Comparison of ENCODE assay signal across 9 cellular contexts in genomic region chr1:99003911-99004269, GRCh38. TPM values are rescaled to one million over a fixed set of nuclear protein-coding genes. Genes with fewer than 3 reads are reported as not detected.
A peak's percentile ranks its signal among the peaks of the same experiment; 100 is the strongest.
DNase-seq lines count a peak whose midpoint lies in the region; ATAC-seq lines count a peak whose summit lies in the region.
"Had no signal": no experiment of that assay in that cellular context is flagged by ENCODE, and none has a peak within 500 bp of the region (broad histone marks: within the 10 kb centered on the region; RNA-seq: fewer than 3 reads in every experiment).

No MANE protein-coding gene starts in this region.

- peak overlapping the region; percentile 78 for H3K4me3 ChIP-seq in iPS-11a (ENCODE audit: low read depth, low read length)
- peak overlapping the region; percentile 48 for H3K4me3 ChIP-seq in skeletal muscle cell (ENCODE audit: low read depth, low read length)

- POLR2A ChIA-PET in activated CD8-positive, alpha-beta T cell treated with anti-CD3 and anti-CD28 coated beads, Interleukin-2, amount 10 ng/mL, durations not matched to agents 7 days and 5 days (lab: Charles Lee): no interaction called here

- peaks cover 50% of the 10 kb centered on the region for H3K27me3 Mint-ChIP-seq in activated CD8-positive, alpha-beta T cell treated with anti-CD3 and anti-CD28 coated beads, Interleukin-2, amount 10 ng/mL, durations not matched to agents 7 days and 5 days (ENCODE audit: low read depth)

- peak; percentile 48 for DNase-seq in activated CD8-positive, alpha-beta memory T cell treated with anti-CD3 and anti-CD28 coated beads, Interleukin-2, amount 50 U/mL, for 48 hours
- no peak for DNase-seq in activated CD8-positive, alpha-beta memory T cell treated with anti-CD3 and anti-CD28 coated beads, Interleukin-2, amount 50 U/mL, for 4 hours
- DNase-seq in activated CD8-positive, alpha-beta T cell treated with anti-CD3 and anti-CD28 coated beads, Interleukin-2, amount 10 ng/mL, durations not matched to agents 7 days and 5 days: no peak
- no peak for DNase-seq in skeletal muscle cell (ENCODE audit: low read depth)
- DNase-seq in GM19240 (ENCODE audit: insufficient read length, low spot score): no peak
- DNase-seq in NCI-H2196 (lab: John Stamatoyannopoulos, UW; ENCODE audit: unreplicated experiment): no peak
- DNase-seq in cerebellum (ENCODE audit: low spot score): no peak
- DNase-seq: NCI-H510A had no signal

- no peak for ATAC-seq in activated CD8-positive, alpha-beta T cell treated with anti-CD3 and anti-CD28 coated beads, Interleukin-2, amount 10 ng/mL, durations not matched to agents 7 days and 5 days

- no peak overlapping the region for H3K27ac Mint-ChIP-seq in activated CD8-positive, alpha-beta T cell treated with anti-CD3 and anti-CD28 coated beads, Interleukin-2, amount 10 ng/mL, durations not matched to agents 7 days and 5 days

- peaks cover 4% of the 10 kb centered on the region for H3K4me1 Mint-ChIP-seq in activated CD8-positive, alpha-beta T cell treated with anti-CD3 and anti-CD28 coated beads, Interleukin-2, amount 10 ng/mL, durations not matched to agents 7 days and 5 days (ENCODE audit: low read depth)

- no peaks in the 10 kb centered on the region for H3K9me3 Mint-ChIP-seq in activated CD8-positive, alpha-beta T cell treated with anti-CD3 and anti-CD28 coated beads, Interleukin-2, amount 10 ng/mL, durations not matched to agents 7 days and 5 days (ENCODE audit: insufficient read depth)

- CTCF ChIA-PET in activated CD8-positive, alpha-beta T cell treated with anti-CD3 and anti-CD28 coated beads, Interleukin-2, amount 10 ng/mL, durations not matched to agents 7 days and 5 days (lab: Charles Lee): no interaction called here

- H3K36me3 Mint-ChIP-seq in activated CD8-positive, alpha-beta T cell treated with anti-CD3 and anti-CD28 coated beads, Interleukin-2, amount 10 ng/mL, durations not matched to agents 7 days and 5 days (ENCODE audit: low read depth): no peaks in the 10 kb centered on the region

- peak overlapping the region; percentile 30 for H3K4me3 Mint-ChIP-seq in activated CD8-positive, alpha-beta T cell treated with anti-CD3 and anti-CD28 coated beads, Interleukin-2, amount 10 ng/mL, durations not matched to agents 7 days and 5 days

RNA-seq across cellular contexts. Expression of gene PLPPR5, which starts 0.8 kb away (rescaled TPM):
- not detected for total RNA-seq in activated CD8-positive, alpha-beta T cell treated with anti-CD3 and anti-CD28 coated beads, Interleukin-2, amount 10 ng/mL, durations not matched to agents 7 days and 5 days
- total RNA-seq in cerebellum: 10.0 TPM

Comparison
In these comparisons a context has a peak if more than half of its experiments do, and no peak if none do; other contexts are left out.
1. RNA of gene PLPPR5, which starts 0.8 kb away (total RNA-seq): 10.0 TPM in cerebellum (single experiment); not detected in activated CD8-positive, alpha-beta T cell treated with anti-CD3 and anti-CD28 coated beads, Interleukin-2, amount 10 ng/mL, durations not matched to agents 7 days and 5 days; every median in the first group is over 10 times any median in the second.